In genomic region chr17:72520665-72521303, GRCh38 we compare ENCODE assay signal across 1 cellular context.
TF ChIP-seq lines count a peak whose summit lies in the region.

No MANE protein-coding gene starts in this region.

TF ChIP-seq in HepG2, 621 proteins besides CTCF, POLR2A, EP300 and RAD21 (continued from another document):
- TF ChIP-seq RERE (CRISPR knock-in tag; IDR thresholded peaks at IDR 0.05; ENCODE audit: low read depth) (no peak), SRSF4 (IDR thresholded peaks at IDR 0.05; ENCODE audit: low read depth, low read length, poor library complexity, severe bottlenecking) (no peak), ZNF546 (CRISPR knock-in tag; conservative IDR thresholded peaks at IDR 0.05) (no peak), ZNF251 (CRISPR knock-in tag; IDR thresholded peaks at IDR 0.05) (no peak), ZFP82 (CRISPR knock-in tag; IDR thresholded peaks at IDR 0.05; ENCODE audit: borderline replicate concordance) (no peak), ZNF747 (CRISPR knock-in tag; IDR thresholded peaks at IDR 0.05; ENCODE audit: borderline replicate concordance) (no peak), TBL1XR1 (IDR thresholded peaks at IDR 0.05; ENCODE audit: borderline replicate concordance, low read length, partially characterized antibody) (no peak), ZNF234 (CRISPR knock-in tag; conservative IDR thresholded peaks at IDR 0.05) (no peak), AKNA (CRISPR knock-in tag; IDR thresholded peaks at IDR 0.05; ENCODE audit: borderline replicate concordance) (no peak), JARID2 (CRISPR knock-in tag; IDR thresholded peaks at IDR 0.05; ENCODE audit: insufficient replicate concordance) (no peak), KDM5B (CRISPR knock-in tag; IDR thresholded peaks at IDR 0.05; ENCODE audit: borderline replicate concordance) (no peak), RBM39 (IDR thresholded peaks at IDR 0.05; ENCODE audit: low read depth, low read length, poor library complexity, severe bottlenecking) (no peak), HBP1 (CRISPR knock-in tag; IDR thresholded peaks at IDR 0.05; ENCODE audit: low read depth) (no peak), ZSCAN31 (CRISPR knock-in tag; IDR thresholded peaks at IDR 0.05; ENCODE audit: low read depth) (no peak)
TF ChIP-seq in HepG2: peak in this region for 0.
